ENCODE assay signal across 9 cellular contexts in the genomic region with DNA sequence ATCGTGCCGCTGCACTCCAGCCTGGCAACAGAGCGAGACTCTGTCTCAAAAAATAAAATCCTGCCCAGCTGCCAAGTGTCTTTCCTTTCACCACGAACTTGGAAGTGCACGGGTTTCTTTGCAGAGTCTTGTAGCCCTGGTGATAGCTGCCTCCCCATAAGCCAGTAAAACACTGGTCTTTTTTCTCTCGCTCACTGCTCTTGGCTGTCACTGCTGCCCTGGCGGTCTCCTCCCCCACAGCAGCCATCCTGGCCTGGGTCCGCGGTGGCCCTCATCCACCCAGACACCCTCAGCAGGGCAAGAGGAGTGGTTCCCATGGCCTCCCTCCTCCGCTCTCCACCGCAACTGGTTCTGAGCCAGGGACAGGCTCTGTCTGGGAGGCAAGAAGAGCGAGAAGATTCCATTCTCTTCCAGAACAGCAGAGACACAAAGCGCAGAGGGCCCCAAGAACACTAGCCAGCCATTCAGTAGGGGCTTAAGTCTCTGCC. TPM values are rescaled to one million over a fixed set of nuclear protein-coding genes. Genes with fewer than 3 reads are reported as not detected.
A peak's percentile ranks its signal among the peaks of the same experiment; 100 is the strongest.
DNase-seq lines count a peak whose midpoint lies in the region; ATAC-seq, FAIRE-seq and TF ChIP-seq lines count a peak whose summit lies in the region.
"Had no signal": no experiment of that assay in that cellular context is flagged by ENCODE, and none has a peak within 500 bp of the region (broad histone marks: within the 10 kb centered on the region; RNA-seq: fewer than 3 reads in every experiment).

No MANE protein-coding gene starts in this region.

- peaks cover 3% of the 10 kb centered on the region; the same call in 1 of the 2 replicates for H3K36me3 ChIP-seq in H7 (replicated peaks; ENCODE audit: control insufficient read depth, insufficient read depth, low read length)

- no peak for FAIRE-seq in RCC 7860 (lab: Jason Lieb, UNC)

- H3K4me3 ChIP-seq in H7 (ENCODE audit: insufficient read depth, low read depth, low read length) (no peak overlapping the region), astrocyte of the spinal cord (ENCODE audit: low read depth, low read length) (no peak overlapping the region)

- TF ChIP-seq CTCF in astrocyte of the spinal cord (IDR thresholded peaks at IDR 0.05; ENCODE audit: low read depth, low read length) (no peak), GM10266 (IDR thresholded peaks at IDR 0.05; ENCODE audit: control insufficient read depth, insufficient read depth, low read depth, missing control alignments) (no peak)

- ATAC-seq in sciatic nerve (peak; percentile 80), GM18517 (IDR thresholded peaks at IDR 0.05; ENCODE audit: unreplicated experiment) (no peak), GM19324 (IDR thresholded peaks at IDR 0.05; ENCODE audit: low FRiP score, unreplicated experiment) (no peak)

- no peaks in the 10 kb centered on the region for H3K27me3 ChIP-seq in H7 (ENCODE audit: control insufficient read depth, insufficient read depth, low read length)

- peak; percentile 55 for DNase-seq in H7
- peak; percentile 62 for DNase-seq in astrocyte of the spinal cord (ENCODE audit: low read depth, low spot score)
- peak; percentile 67 to 68 for DNase-seq in hippocampal formation (lab: John Stamatoyannopoulos, UW)
- peak; percentile 78 for DNase-seq in sciatic nerve (ENCODE audit: low spot score)
- no peak for DNase-seq in RCC 7860 (ENCODE audit: low spot score)
- DNase-seq in GM10266 (ENCODE audit: extremely low spot score): no peak
- DNase-seq: NCI-H187 treated with DMSO at 0.1 percent for 48 hours had no signal

- in situ Hi-C loops in astrocyte of the spinal cord (cut with HindIII; ENCODE audit: low sequenced_read_pairs): no loop called here

- intact Hi-C loops in sciatic nerve (cut with DNase I): no loop called here

RNA-seq across cellular contexts. Expression of a gene that starts 44.4 kb away (rescaled TPM):
- total RNA-seq in H7 (2014; rRNA removed; shearing (Covaris generic)): 15.8 and 20.8 TPM in 2 replicates
- total RNA-seq in sciatic nerve: 6.2 TPM

Comparison
In these comparisons a context has a peak if more than half of its experiments do, and no peak if none do; other contexts are left out.
1. DNase-seq: peak in H7 (single experiment), astrocyte of the spinal cord (single experiment), hippocampal formation (2 of 2) and sciatic nerve (single experiment); none in RCC 7860 (single experiment) and GM10266 (single experiment).